Comparison of ENCODE assay signal across 8 cellular contexts in the genomic region with DNA sequence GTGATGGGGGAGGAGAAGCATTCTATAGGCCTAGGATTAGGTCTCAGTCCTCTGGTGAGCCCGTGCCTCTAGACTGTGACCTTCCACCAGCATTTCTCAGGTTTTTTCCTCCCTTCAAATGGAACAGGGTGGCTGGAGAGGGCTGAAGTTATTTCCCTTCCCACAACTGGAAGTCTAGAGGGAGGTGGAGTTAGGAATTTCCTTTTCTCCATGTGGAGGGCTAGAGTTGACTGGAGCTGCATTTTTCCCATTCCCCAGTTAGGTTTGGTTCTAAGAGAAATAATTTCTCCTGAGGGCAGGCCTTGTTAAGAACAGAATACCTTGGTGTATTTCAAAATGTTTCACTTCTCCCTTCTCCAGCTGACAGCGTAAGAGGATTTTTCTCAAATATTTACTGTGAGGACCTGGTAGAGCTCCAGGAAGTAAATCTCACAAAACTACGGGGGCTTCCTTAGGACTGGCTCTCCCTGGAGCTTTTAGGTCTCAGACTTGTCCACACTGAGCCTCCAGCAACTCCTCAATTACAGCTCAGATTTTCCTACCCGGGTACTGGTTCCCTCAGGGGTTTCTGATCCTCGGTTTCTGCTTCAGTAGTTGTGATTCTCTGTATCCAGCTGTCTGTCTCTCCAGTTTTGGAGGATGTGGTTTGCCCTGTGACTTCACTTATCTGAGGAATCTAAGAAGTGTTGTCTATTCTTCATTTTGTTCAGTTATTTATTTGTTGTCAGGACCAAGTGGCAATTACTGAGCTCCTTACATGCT. TPM values are rescaled to one million over a fixed set of nuclear protein-coding genes. Genes with fewer than 3 reads are reported as not detected.
DNase-seq lines count a peak whose midpoint lies in the region; ATAC-seq and TF ChIP-seq lines count a peak whose summit lies in the region.

No MANE protein-coding gene starts in this region.

- H3K4me3 ChIP-seq in right cardiac atrium (ENCODE audit: low read length): no peak overlapping the region
- no peak overlapping the region for H3K4me3 ChIP-seq in upper lobe of right lung

- no peaks in the 10 kb centered on the region for H3K27me3 ChIP-seq in right cardiac atrium (ENCODE audit: control insufficient read depth, insufficient read depth)
- H3K27me3 ChIP-seq in upper lobe of right lung: no peaks in the 10 kb centered on the region

- CTCF ChIA-PET in activated CD8-positive, alpha-beta T cell treated with anti-CD3 and anti-CD28 coated beads, Interleukin-2, amount 10 ng/mL, durations not matched to agents 7 days and 5 days (lab: Charles Lee): interaction anchor here (0.9 to 1.7 kb wide), 5 partner anchors 9 to 352 kb away, joined by 3 to 5 read pairs (median 4); no protein-coding TSS in a partner anchor

- TF ChIP-seq CTCF in upper lobe of right lung (IDR thresholded peaks at IDR 0.05): no peak
- no peak for TF ChIP-seq CTCF in progenitor cell of endocrine pancreas (IDR thresholded peaks at IDR 0.05; ENCODE audit: unreplicated experiment)

- H3K4me3 Mint-ChIP-seq in activated CD8-positive, alpha-beta T cell treated with anti-CD3 and anti-CD28 coated beads, Interleukin-2, amount 10 ng/mL, durations not matched to agents 7 days and 5 days: no peak overlapping the region
- no peak overlapping the region for H3K4me3 Mint-ChIP-seq in progenitor cell of endocrine pancreas (ENCODE audit: low read depth)

- peaks cover 48% of the 10 kb centered on the region for H3K36me3 Mint-ChIP-seq in activated CD8-positive, alpha-beta T cell treated with anti-CD3 and anti-CD28 coated beads, Interleukin-2, amount 10 ng/mL, durations not matched to agents 7 days and 5 days (ENCODE audit: low read depth)
- peaks cover 41% of the 10 kb centered on the region for H3K36me3 Mint-ChIP-seq in progenitor cell of endocrine pancreas (ENCODE audit: insufficient read depth)

- intact Hi-C loops in right cardiac atrium (cut with DNase I): no loop called here
- intact Hi-C loops in upper lobe of right lung (cut with DNase I): no loop called here

- WGBS in right cardiac atrium: 36% methylated on average over 5 of the region's 5 CpGs

- H3K27me3 Mint-ChIP-seq in activated CD8-positive, alpha-beta T cell treated with anti-CD3 and anti-CD28 coated beads, Interleukin-2, amount 10 ng/mL, durations not matched to agents 7 days and 5 days (ENCODE audit: low read depth): no peaks in the 10 kb centered on the region
- no peaks in the 10 kb centered on the region for H3K27me3 Mint-ChIP-seq in progenitor cell of endocrine pancreas

- H3K9me3 Mint-ChIP-seq in activated CD8-positive, alpha-beta T cell treated with anti-CD3 and anti-CD28 coated beads, Interleukin-2, amount 10 ng/mL, durations not matched to agents 7 days and 5 days (ENCODE audit: insufficient read depth): no peaks in the 10 kb centered on the region
- H3K9me3 Mint-ChIP-seq in progenitor cell of endocrine pancreas (ENCODE audit: low read depth): peaks cover 36% of the 10 kb centered on the region

- POLR2A ChIA-PET in activated CD8-positive, alpha-beta T cell treated with anti-CD3 and anti-CD28 coated beads, Interleukin-2, amount 10 ng/mL, durations not matched to agents 7 days and 5 days (lab: Charles Lee): interaction anchor here (1.0 kb wide), 1 partner anchor 699 kb away, joined by 3 read pairs; a partner anchor contains a TSS

- ATAC-seq in HG02610 (IDR thresholded peaks at IDR 0.05; ENCODE audit: unreplicated experiment): peak; percentile 65
- peak; percentile 83 for ATAC-seq in activated CD8-positive, alpha-beta T cell treated with anti-CD3 and anti-CD28 coated beads, Interleukin-2, amount 10 ng/mL, durations not matched to agents 7 days and 5 days
- ATAC-seq in right cardiac atrium: peak; percentile 61 to 86
- peak; percentile 20 for ATAC-seq in upper lobe of right lung
- no peak for ATAC-seq in GM19023 (IDR thresholded peaks at IDR 0.05; ENCODE audit: unreplicated experiment)
- no peak for ATAC-seq in HG03045 (IDR thresholded peaks at IDR 0.05; ENCODE audit: unreplicated experiment)

- H3K9me3 ChIP-seq in right cardiac atrium (ENCODE audit: control insufficient read depth, low read length) (no peaks in the 10 kb centered on the region), upper lobe of right lung (no peaks in the 10 kb centered on the region)

- peaks cover 10% of the 10 kb centered on the region for H3K4me1 ChIP-seq in right cardiac atrium (ENCODE audit: control insufficient read depth, insufficient read depth, low read length)
- H3K4me1 ChIP-seq in upper lobe of right lung: peaks cover 43% of the 10 kb centered on the region

- no peaks in the 10 kb centered on the region for H3K36me3 ChIP-seq in upper lobe of right lung

- DNase-seq in AG08396 (ENCODE audit: low spot score): peak; percentile 32
- DNase-seq in activated CD8-positive, alpha-beta T cell treated with anti-CD3 and anti-CD28 coated beads, Interleukin-2, amount 10 ng/mL, durations not matched to agents 7 days and 5 days: peak; percentile 35
- no peak for DNase-seq in right cardiac atrium
- DNase-seq in upper lobe of right lung: no peak
- no peak for DNase-seq in progenitor cell of endocrine pancreas (ENCODE audit: low spot score, unreplicated experiment)

- peaks cover 60% of the 10 kb centered on the region for H3K4me1 Mint-ChIP-seq in activated CD8-positive, alpha-beta T cell treated with anti-CD3 and anti-CD28 coated beads, Interleukin-2, amount 10 ng/mL, durations not matched to agents 7 days and 5 days (ENCODE audit: low read depth)
- H3K4me1 Mint-ChIP-seq in progenitor cell of endocrine pancreas (ENCODE audit: low read depth): peaks cover 13% of the 10 kb centered on the region

- H3K27ac ChIP-seq in right cardiac atrium (ENCODE audit: low read length): peak overlapping the region; percentile 75
- H3K27ac ChIP-seq in upper lobe of right lung: peak overlapping the region; percentile 52

- peak overlapping the region; percentile 44 for H3K27ac Mint-ChIP-seq in activated CD8-positive, alpha-beta T cell treated with anti-CD3 and anti-CD28 coated beads, Interleukin-2, amount 10 ng/mL, durations not matched to agents 7 days and 5 days
- no peak overlapping the region for H3K27ac Mint-ChIP-seq in progenitor cell of endocrine pancreas

RNA-seq across cellular contexts. Expression of a gene that starts 6.0 kb away (rescaled TPM):
- 10 to 100 TPM; 17.5 to 17.6 TPM for total RNA-seq in activated CD8-positive, alpha-beta T cell treated with anti-CD3 and anti-CD28 coated beads, Interleukin-2, amount 10 ng/mL, durations not matched to agents 7 days and 5 days
- total RNA-seq in right cardiac atrium (10 to 100 TPM; 22.9 to 29.7 (median 25.3) TPM), upper lobe of right lung (57.1 TPM), progenitor cell of endocrine pancreas (33.2 and 34.0 TPM in 2 replicates)
- polyA plus RNA-seq in right cardiac atrium: 11.9 TPM

RNA-seq across cellular contexts. Expression of a gene that starts 49.4 kb away (rescaled TPM):
- 10 to 100 TPM; 63.0 to 65.1 TPM for total RNA-seq in activated CD8-positive, alpha-beta T cell treated with anti-CD3 and anti-CD28 coated beads, Interleukin-2, amount 10 ng/mL, durations not matched to agents 7 days and 5 days
- total RNA-seq in right cardiac atrium: 10 to 100 TPM; 42.2 to 44.8 (median 43.8) TPM
- polyA plus RNA-seq in right cardiac atrium: 31.0 TPM
- total RNA-seq in upper lobe of right lung: 84.2 TPM
- total RNA-seq in progenitor cell of endocrine pancreas: 117 and 121 TPM in 2 replicates

Comparison
In these comparisons a context has a peak if more than half of its experiments do, and no peak if none do; other contexts are left out.
1. DNase-seq: peak in AG08396 (single experiment) and activated CD8-positive, alpha-beta T cell treated with anti-CD3 and anti-CD28 coated beads, Interleukin-2, amount 10 ng/mL, durations not matched to agents 7 days and 5 days (single experiment); none in right cardiac atrium (0 of 3), upper lobe of right lung (single experiment) and progenitor cell of endocrine pancreas (single experiment).
2. ATAC-seq: peak in HG02610 (single experiment), activated CD8-positive, alpha-beta T cell treated with anti-CD3 and anti-CD28 coated beads, Interleukin-2, amount 10 ng/mL, durations not matched to agents 7 days and 5 days (single experiment), right cardiac atrium (2 of 2) and upper lobe of right lung (single experiment); none in GM19023 (single experiment) and HG03045 (single experiment).